In the genomic region with DNA sequence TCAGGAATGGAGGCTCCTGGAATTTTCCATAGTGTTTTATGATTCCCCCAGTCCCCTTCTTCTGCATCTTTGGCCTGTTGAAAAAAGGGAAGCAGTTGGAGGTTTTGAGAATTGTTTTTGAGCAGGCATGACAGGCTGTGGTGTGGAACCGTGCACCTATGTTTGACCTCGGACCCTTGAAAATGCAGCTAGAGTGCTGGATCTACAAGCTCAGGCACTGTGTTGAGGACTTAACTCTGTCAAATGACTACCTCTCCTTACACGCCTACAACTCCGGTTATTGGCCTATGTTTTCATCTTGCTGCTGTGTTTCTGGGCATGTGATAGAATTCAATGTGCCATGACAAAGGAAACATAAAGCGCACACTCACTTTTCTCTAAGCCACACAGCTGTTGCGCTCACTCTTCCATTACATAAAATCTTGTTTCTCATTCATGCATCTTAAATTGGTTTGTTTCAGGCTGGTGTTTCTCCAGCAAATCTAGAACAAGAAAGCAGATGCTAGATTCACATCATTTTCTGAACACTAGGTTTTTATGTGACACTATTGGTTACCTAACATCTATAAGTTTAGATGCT, we compare ENCODE assay signal across 25 cellular contexts.
DNase-seq lines count a peak whose midpoint lies in the region; ATAC-seq and TF ChIP-seq lines count a peak whose summit lies in the region.
"Had no signal": no experiment of that assay in that cellular context is flagged by ENCODE, and none has a peak within 500 bp of the region (broad histone marks: within the 10 kb centered on the region; RNA-seq: fewer than 3 reads in every experiment).

No MANE protein-coding gene starts in this region.

- no peaks in the 10 kb centered on the region for H3K27me3 ChIP-seq in SJCRH30

- H3K36me3 ChIP-seq in SJCRH30: no peaks in the 10 kb centered on the region

- peak; percentile 3 for DNase-seq in DMS79 (lab: John Stamatoyannopoulos, UW)
- peak; percentile 41 to 76 for DNase-seq in SJCRH30
- DNase-seq in AG08395 (ENCODE audit: low spot score): no peak
- DNase-seq in activated CD4-positive, alpha-beta memory T cell treated with anti-CD3 and anti-CD28 coated beads, Interleukin-2, amount 10 ng/mL, durations not matched to agents 7 days and 5 days: no peak
- DNase-seq in erythroblast (lab: John Stamatoyannopoulos, UW): no peak
- DNase-seq: AML-193; CD8-positive, alpha-beta memory T cell; DMS 273 treated with DMSO at 0.1 percent for 48 hours; DND-41; GOT3; HCEC 1CT; Karpas-422; NCI-H1092; NCI-H1417 treated with DMSO at 0.1 percent for 48 hours; NCI-H1694 treated with DMSO at 0.1 percent for 48 hours; NCI-H2081; NCI-H2227 treated with DMSO at 0.1 percent for 48 hours; NCI-H510A; NCI-H69; Right ventricle myocardium superior; RPMI8226 had no signal

- H3K27ac ChIP-seq in SJCRH30: peak overlapping the region; percentile 58
- H3K27ac ChIP-seq: HL-60 had no signal

- H3K4me1 Mint-ChIP-seq in nephron: peaks cover 27% of the 10 kb centered on the region
- no peaks in the 10 kb centered on the region for H3K4me1 Mint-ChIP-seq in activated CD4-positive, alpha-beta memory T cell treated with anti-CD3 and anti-CD28 coated beads, Interleukin-2, amount 10 ng/mL, durations not matched to agents 7 days and 5 days
- H3K4me1 Mint-ChIP-seq: CD14-positive monocyte; CD8-positive, alpha-beta memory T cell had no signal

- H3K27me3 Mint-ChIP-seq in nephron (ENCODE audit: low read depth): no peaks in the 10 kb centered on the region
- no peaks in the 10 kb centered on the region for H3K27me3 Mint-ChIP-seq in activated CD4-positive, alpha-beta memory T cell treated with anti-CD3 and anti-CD28 coated beads, Interleukin-2, amount 10 ng/mL, durations not matched to agents 7 days and 5 days

- H3K4me3 Mint-ChIP-seq in nephron: no peak overlapping the region
- H3K4me3 Mint-ChIP-seq in activated CD4-positive, alpha-beta memory T cell treated with anti-CD3 and anti-CD28 coated beads, Interleukin-2, amount 10 ng/mL, durations not matched to agents 7 days and 5 days: no peak overlapping the region
- H3K4me3 Mint-ChIP-seq: CD14-positive monocyte; CD8-positive, alpha-beta memory T cell had no signal

- no peaks in the 10 kb centered on the region for H3K36me3 Mint-ChIP-seq in nephron (ENCODE audit: low read depth)
- no peaks in the 10 kb centered on the region for H3K36me3 Mint-ChIP-seq in activated CD4-positive, alpha-beta memory T cell treated with anti-CD3 and anti-CD28 coated beads, Interleukin-2, amount 10 ng/mL, durations not matched to agents 7 days and 5 days (ENCODE audit: low read depth)
- H3K36me3 Mint-ChIP-seq: CD14-positive monocyte had no signal

- no peaks in the 10 kb centered on the region for H3K9me3 ChIP-seq in SJCRH30 (replicated peaks)

- H3K4me1 ChIP-seq in SJCRH30: peaks cover 8% of the 10 kb centered on the region; the same call in 1 of the 2 replicates

- peaks cover 16% of the 10 kb centered on the region for H3K9me3 Mint-ChIP-seq in nephron
- H3K9me3 Mint-ChIP-seq in activated CD4-positive, alpha-beta memory T cell treated with anti-CD3 and anti-CD28 coated beads, Interleukin-2, amount 10 ng/mL, durations not matched to agents 7 days and 5 days: no peaks in the 10 kb centered on the region
- H3K9me3 Mint-ChIP-seq: CD8-positive, alpha-beta memory T cell had no signal

- no peak for ATAC-seq in HG02852 (IDR thresholded peaks at IDR 0.05; ENCODE audit: unreplicated experiment)

- no peak for TF ChIP-seq CTCF in nephron (IDR thresholded peaks at IDR 0.05; ENCODE audit: unreplicated experiment in 3 of 3)

- TF ChIP-seq POLR2A in erythroblast (IDR thresholded peaks at IDR 0.05; ENCODE audit: low read length): no peak

- peak overlapping the region in 2 of 3 experiments; percentile 56 to 87 for H3K27ac Mint-ChIP-seq in nephron
- H3K27ac Mint-ChIP-seq in activated CD4-positive, alpha-beta memory T cell treated with anti-CD3 and anti-CD28 coated beads, Interleukin-2, amount 10 ng/mL, durations not matched to agents 7 days and 5 days: no peak overlapping the region
- H3K27ac Mint-ChIP-seq: CD14-positive monocyte; CD8-positive, alpha-beta memory T cell had no signal

- H3K4me3 ChIP-seq in SJCRH30: no peak overlapping the region

- POLR2A ChIA-PET in activated CD4-positive, alpha-beta memory T cell treated with anti-CD3 and anti-CD28 coated beads, Interleukin-2, amount 10 ng/mL, durations not matched to agents 7 days and 5 days (lab: Charles Lee): no interaction called here

- CTCF ChIA-PET in activated CD4-positive, alpha-beta memory T cell treated with anti-CD3 and anti-CD28 coated beads, Interleukin-2, amount 10 ng/mL, durations not matched to agents 7 days and 5 days (lab: Charles Lee): no interaction called here

Comparison
In these comparisons a context has a peak if more than half of its experiments do, and no peak if none do; other contexts are left out.
1. DNase-seq: peak in DMS79 (single experiment) and SJCRH30 (2 of 2); none in AG08395 (single experiment), activated CD4-positive, alpha-beta memory T cell treated with anti-CD3 and anti-CD28 coated beads, Interleukin-2, amount 10 ng/mL, durations not matched to agents 7 days and 5 days (single experiment) and erythroblast (0 of 2).